In the genomic region with DNA sequence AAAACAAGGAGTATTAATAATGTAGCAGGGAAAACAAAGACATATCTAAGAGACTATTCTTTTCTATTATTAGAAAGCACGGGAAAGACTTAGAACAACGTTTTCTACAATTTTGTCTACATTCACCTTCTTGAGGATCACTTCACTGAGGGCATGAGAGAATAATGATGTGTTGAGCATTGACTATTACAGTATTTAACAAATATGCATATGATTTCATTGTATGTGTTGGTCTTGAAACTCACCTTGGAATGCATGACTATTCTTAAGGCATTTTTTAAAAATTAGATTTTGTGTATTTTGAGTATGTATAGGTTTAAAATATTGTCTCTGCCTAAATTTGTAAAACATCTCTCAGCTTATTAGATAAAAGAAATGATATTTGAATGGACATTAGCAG, we compare ENCODE assay signal across 1 cellular context.
TF ChIP-seq lines count a peak whose summit lies in the region.

No MANE protein-coding gene starts in this region.

TF ChIP-seq in HEK293, 187 proteins besides CTCF, POLR2A, EP300 and RAD21 (continued from another document):
- TF ChIP-seq, protein P1, sequence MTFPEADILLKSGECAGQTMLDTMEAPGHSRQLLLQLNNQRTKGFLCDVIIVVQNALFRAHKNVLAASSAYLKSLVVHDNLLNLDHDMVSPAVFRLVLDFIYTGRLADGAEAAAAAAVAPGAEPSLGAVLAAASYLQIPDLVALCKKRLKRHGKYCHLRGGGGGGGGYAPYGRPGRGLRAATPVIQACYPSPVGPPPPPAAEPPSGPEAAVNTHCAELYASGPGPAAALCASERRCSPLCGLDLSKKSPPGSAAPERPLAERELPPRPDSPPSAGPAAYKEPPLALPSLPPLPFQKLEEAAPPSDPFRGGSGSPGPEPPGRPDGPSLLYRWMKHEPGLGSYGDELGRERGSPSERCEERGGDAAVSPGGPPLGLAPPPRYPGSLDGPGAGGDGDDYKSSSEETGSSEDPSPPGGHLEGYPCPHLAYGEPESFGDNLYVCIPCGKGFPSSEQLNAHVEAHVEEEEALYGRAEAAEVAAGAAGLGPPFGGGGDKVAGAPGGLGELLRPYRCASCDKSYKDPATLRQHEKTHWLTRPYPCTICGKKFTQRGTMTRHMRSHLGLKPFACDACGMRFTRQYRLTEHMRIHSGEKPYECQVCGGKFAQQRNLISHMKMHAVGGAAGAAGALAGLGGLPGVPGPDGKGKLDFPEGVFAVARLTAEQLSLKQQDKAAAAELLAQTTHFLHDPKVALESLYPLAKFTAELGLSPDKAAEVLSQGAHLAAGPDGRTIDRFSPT (tag by site-specific recombination; IDR thresholded peaks at IDR 0.05) = no peak
- TF ChIP-seq ZNF19 (tag by site-specific recombination; IDR thresholded peaks at IDR 0.05; ENCODE audit: low read depth) = no peak
- TF ChIP-seq ZNF404 (tag by site-specific recombination; IDR thresholded peaks at IDR 0.05) = no peak
- TF ChIP-seq ZFHX2 (tag by site-specific recombination; conservative IDR thresholded peaks at IDR 0.05) = no peak
- TF ChIP-seq, protein P2, sequence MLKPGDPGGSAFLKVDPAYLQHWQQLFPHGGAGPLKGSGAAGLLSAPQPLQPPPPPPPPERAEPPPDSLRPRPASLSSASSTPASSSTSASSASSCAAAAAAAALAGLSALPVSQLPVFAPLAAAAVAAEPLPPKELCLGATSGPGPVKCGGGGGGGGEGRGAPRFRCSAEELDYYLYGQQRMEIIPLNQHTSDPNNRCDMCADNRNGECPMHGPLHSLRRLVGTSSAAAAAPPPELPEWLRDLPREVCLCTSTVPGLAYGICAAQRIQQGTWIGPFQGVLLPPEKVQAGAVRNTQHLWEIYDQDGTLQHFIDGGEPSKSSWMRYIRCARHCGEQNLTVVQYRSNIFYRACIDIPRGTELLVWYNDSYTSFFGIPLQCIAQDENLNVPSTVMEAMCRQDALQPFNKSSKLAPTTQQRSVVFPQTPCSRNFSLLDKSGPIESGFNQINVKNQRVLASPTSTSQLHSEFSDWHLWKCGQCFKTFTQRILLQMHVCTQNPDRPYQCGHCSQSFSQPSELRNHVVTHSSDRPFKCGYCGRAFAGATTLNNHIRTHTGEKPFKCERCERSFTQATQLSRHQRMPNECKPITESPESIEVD (tag by site-specific recombination; IDR thresholded peaks at IDR 0.05) = no peak
- no peak for TF ChIP-seq ZNF223 (tag by site-specific recombination; IDR thresholded peaks at IDR 0.05)
- TF ChIP-seq ZNF221 (tag by site-specific recombination; IDR thresholded peaks at IDR 0.05; ENCODE audit: borderline replicate concordance) = no peak
- TF ChIP-seq, protein P3, sequence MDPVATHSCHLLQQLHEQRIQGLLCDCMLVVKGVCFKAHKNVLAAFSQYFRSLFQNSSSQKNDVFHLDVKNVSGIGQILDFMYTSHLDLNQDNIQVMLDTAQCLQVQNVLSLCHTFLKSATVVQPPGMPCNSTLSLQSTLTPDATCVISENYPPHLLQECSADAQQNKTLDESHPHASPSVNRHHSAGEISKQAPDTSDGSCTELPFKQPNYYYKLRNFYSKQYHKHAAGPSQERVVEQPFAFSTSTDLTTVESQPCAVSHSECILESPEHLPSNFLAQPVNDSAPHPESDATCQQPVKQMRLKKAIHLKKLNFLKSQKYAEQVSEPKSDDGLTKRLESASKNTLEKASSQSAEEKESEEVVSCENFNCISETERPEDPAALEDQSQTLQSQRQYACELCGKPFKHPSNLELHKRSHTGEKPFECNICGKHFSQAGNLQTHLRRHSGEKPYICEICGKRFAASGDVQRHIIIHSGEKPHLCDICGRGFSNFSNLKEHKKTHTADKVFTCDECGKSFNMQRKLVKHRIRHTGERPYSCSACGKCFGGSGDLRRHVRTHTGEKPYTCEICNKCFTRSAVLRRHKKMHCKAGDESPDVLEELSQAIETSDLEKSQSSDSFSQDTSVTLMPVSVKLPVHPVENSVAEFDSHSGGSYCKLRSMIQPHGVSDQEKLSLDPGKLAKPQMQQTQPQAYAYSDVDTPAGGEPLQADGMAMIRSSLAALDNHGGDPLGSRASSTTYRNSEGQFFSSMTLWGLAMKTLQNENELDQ (tag by site-specific recombination; IDR thresholded peaks at IDR 0.05; ENCODE audit: low read depth) = no peak
